In genomic region chr6:71419954-71420692, GRCh38 we compare ENCODE assay signal across 9 cellular contexts.
DNase-seq lines count a peak whose midpoint lies in the region; ATAC-seq, FAIRE-seq and TF ChIP-seq lines count a peak whose summit lies in the region.
"Had no signal": no experiment of that assay in that cellular context is flagged by ENCODE, and none has a peak within 500 bp of the region (broad histone marks: within the 10 kb centered on the region; RNA-seq: fewer than 3 reads in every experiment).

No MANE protein-coding gene starts in this region.

- DNase-seq in BJ (ENCODE audit: low read depth) (no peak), breast epithelium (ENCODE audit: low spot score in 2 of 2) (peak; percentile 35 to 55), keratinocyte (ENCODE audit: low read depth, low spot score) (no peak), NCI-H187 treated with DMSO at 0.1 percent for 48 hours (lab: John Stamatoyannopoulos, UW) (no peak)
- DNase-seq in stimulated activated effector memory CD8-positive, alpha-beta T cell treated with anti-CD3 and anti-CD28 coated beads, Interleukin-12 subunit alpha, Interleukin-12 subunit beta, amount 100 ng/mL, for 72 hours (ENCODE audit: low spot score in 2 of 2) = no peak
- no peak for DNase-seq in stimulated activated naive CD4-positive, alpha-beta T cell treated with Interleukin-2 at 50 U/mL for 16 hours (lab: John Stamatoyannopoulos, UW)

- H2AFZ ChIP-seq in keratinocyte (ENCODE audit: control insufficient read depth, low read length) = peak overlapping the region; percentile 78

- no peaks in the 10 kb centered on the region for H3K36me3 Mint-ChIP-seq in stimulated activated effector memory CD8-positive, alpha-beta T cell treated with anti-CD3 and anti-CD28 coated beads, Interleukin-12 subunit alpha, Interleukin-12 subunit beta, amount 100 ng/mL, for 72 hours

- CTCF ChIA-PET in BJ (lab: Yijun Ruan, JAX) = interaction anchor here (0.9 to 2.2 kb wide), 4 partner anchors 24 to 90 kb away, joined by 3 to 9 read pairs (median 3); no protein-coding TSS in a partner anchor

- H3K79me2 ChIP-seq in keratinocyte (ENCODE audit: control insufficient read depth, insufficient read depth, low read length) = peaks cover 54% of the 10 kb centered on the region

- H3K27ac ChIP-seq in breast epithelium (peak overlapping the region; percentile 95 to 99), keratinocyte (ENCODE audit: control insufficient read depth, insufficient read depth, low read length) (peak overlapping the region; percentile 78)

- H4K20me1 ChIP-seq in keratinocyte (ENCODE audit: control insufficient read depth, extremely low read depth, insufficient read depth, low read length) = no peaks in the 10 kb centered on the region

- H3K4me1 ChIP-seq in breast epithelium = no peaks in the 10 kb centered on the region
- H3K4me1 ChIP-seq in keratinocyte (ENCODE audit: control insufficient read depth, extremely low read depth, insufficient read depth, low read length) = peaks cover 19% of the 10 kb centered on the region

- no peak for FAIRE-seq in keratinocyte (lab: Jason Lieb, UNC)
- FAIRE-seq: K562 had no signal

- H3K27me3 ChIP-seq in BJ (ENCODE audit: control insufficient read depth, insufficient read depth, low read length) (no peaks in the 10 kb centered on the region), breast epithelium (no peaks in the 10 kb centered on the region), keratinocyte (ENCODE audit: control insufficient read depth, extremely low read depth, insufficient read depth, low read length) (no peaks in the 10 kb centered on the region)

- no peak overlapping the region for H3K4me3 Mint-ChIP-seq in stimulated activated effector memory CD8-positive, alpha-beta T cell treated with anti-CD3 and anti-CD28 coated beads, Interleukin-12 subunit alpha, Interleukin-12 subunit beta, amount 100 ng/mL, for 72 hours

- POLR2A ChIA-PET in BJ (lab: Charles Lee) = interaction anchor here (0.6 kb wide), 1 partner anchor 1036 kb away, joined by 5 read pairs; no protein-coding TSS in a partner anchor

- peak overlapping the region; percentile 91 for H3K4me2 ChIP-seq in keratinocyte (ENCODE audit: control insufficient read depth, extremely low read depth, insufficient read depth, low read depth, low read length)

- dilution Hi-C loops in keratinocyte (cut with MboI; ENCODE audit: extremely low pct_ligation_motif_present, low sequenced_read_pairs) = no loop called here

- peaks cover 1% of the 10 kb centered on the region; the same call in 1 of the 2 replicates for H3K36me3 ChIP-seq in BJ (ENCODE audit: control insufficient read depth, insufficient read depth, low read length)
- no peaks in the 10 kb centered on the region for H3K36me3 ChIP-seq in breast epithelium
- H3K36me3 ChIP-seq in keratinocyte (ENCODE audit: control insufficient read depth in 2 of 2, extremely low read depth in 1 of 2, insufficient read depth in 2 of 2, low read length in 2 of 2) = peaks cover 10 to 15% of the 10 kb centered on the region in 2 experiments

- peak; percentile 32 for TF ChIP-seq POLR2A in breast epithelium (IDR thresholded peaks at IDR 0.05)

- peak overlapping the region; percentile 81 for H3K9ac ChIP-seq in keratinocyte (ENCODE audit: control insufficient read depth, extremely low read depth, insufficient read depth, low read length)

- H3K27ac Mint-ChIP-seq in stimulated activated effector memory CD8-positive, alpha-beta T cell treated with anti-CD3 and anti-CD28 coated beads, Interleukin-12 subunit alpha, Interleukin-12 subunit beta, amount 100 ng/mL, for 72 hours = no peak overlapping the region

- peak; percentile 13; the same call in 1 of the 2 replicates for TF ChIP-seq CTCF in BJ (IDR thresholded peaks at IDR 0.05; ENCODE audit: insufficient read depth, low read depth, low read length)
- TF ChIP-seq CTCF in breast epithelium (IDR thresholded peaks at IDR 0.05) = no peak
- peak in 2 of 3 experiments; percentile 22 to 27 for TF ChIP-seq CTCF in keratinocyte (optimal IDR thresholded peaks at IDR 0.05 in 1 of 3, IDR thresholded peaks at IDR 0.05 in 1 of 3, conservative IDR thresholded peaks at IDR 0.05 in 1 of 3; ENCODE audit: extremely low read depth in 1 of 3, insufficient read depth in 2 of 3, low read length in 3 of 3)

- ATAC-seq in GM19324 (IDR thresholded peaks at IDR 0.05; ENCODE audit: low FRiP score, unreplicated experiment) (peak; percentile 37), HG03565 (IDR thresholded peaks at IDR 0.05; ENCODE audit: unreplicated experiment) (peak; percentile 24)
- peak; percentile 34 for ATAC-seq in stimulated activated effector memory CD8-positive, alpha-beta T cell treated with anti-CD3 and anti-CD28 coated beads, Interleukin-12 subunit alpha, Interleukin-12 subunit beta, amount 100 ng/mL, for 72 hours
- ATAC-seq: K562 had no signal

- intact Hi-C loops in breast epithelium (cut with DNase I; ENCODE audit: low total_unique reads) = no loop called here

- no peaks in the 10 kb centered on the region for H3K9me3 Mint-ChIP-seq in stimulated activated effector memory CD8-positive, alpha-beta T cell treated with anti-CD3 and anti-CD28 coated beads, Interleukin-12 subunit alpha, Interleukin-12 subunit beta, amount 100 ng/mL, for 72 hours

- peak overlapping the region; percentile 80 for H3K4me3 ChIP-seq in BJ (ENCODE audit: low read depth, low read length)
- peak overlapping the region; percentile 84 to 94 (median 88) for H3K4me3 ChIP-seq in breast epithelium
- peak overlapping the region; percentile 79 to 97 (median 95) for H3K4me3 ChIP-seq in keratinocyte (ENCODE audit: control insufficient read depth in 2 of 3, extremely low read depth in 1 of 3, insufficient read depth in 2 of 3, low read depth in 1 of 3, low read length in 3 of 3)
- H3K4me3 ChIP-seq: K562 had no signal

- no peaks in the 10 kb centered on the region for H3K4me1 Mint-ChIP-seq in stimulated activated effector memory CD8-positive, alpha-beta T cell treated with anti-CD3 and anti-CD28 coated beads, Interleukin-12 subunit alpha, Interleukin-12 subunit beta, amount 100 ng/mL, for 72 hours

- H3K9me3 ChIP-seq in breast epithelium (no peaks in the 10 kb centered on the region), keratinocyte (ENCODE audit: control insufficient read depth, low read depth, low read length) (no peaks in the 10 kb centered on the region)

- H3K9me1 ChIP-seq in keratinocyte (ENCODE audit: control insufficient read depth, extremely low read depth, insufficient read depth, low read length) = no peaks in the 10 kb centered on the region

Comparison
In these comparisons a context has a peak if more than half of its experiments do, and no peak if none do; other contexts are left out.
1. DNase-seq: peak in breast epithelium (2 of 2); none in BJ (single experiment), keratinocyte (single experiment), stimulated activated effector memory CD8-positive, alpha-beta T cell treated with anti-CD3 and anti-CD28 coated beads, Interleukin-12 subunit alpha, Interleukin-12 subunit beta, amount 100 ng/mL, for 72 hours (0 of 2), NCI-H187 treated with DMSO at 0.1 percent for 48 hours (single experiment) and stimulated activated naive CD4-positive, alpha-beta T cell treated with Interleukin-2 at 50 U/mL for 16 hours (single experiment).
2. CTCF ChIP-seq: peak in BJ (single experiment) and keratinocyte (2 of 3); none in breast epithelium (0 of 3).
3. Peak in every context shown above with its lines, with median percentiles within 50 percentile points of each other: H3K4me3 ChIP-seq and ATAC-seq.